ENCODE assay signal across 9 cellular contexts in genomic region chr10:103911021-103911459, GRCh38. TPM values are rescaled to one million over a fixed set of nuclear protein-coding genes. Genes with fewer than 3 reads are reported as not detected.
DNase-seq lines count a peak whose midpoint lies in the region; ATAC-seq and TF ChIP-seq lines count a peak whose summit lies in the region.
"Had no signal": no experiment of that assay in that cellular context is flagged by ENCODE, and none has a peak within 500 bp of the region (broad histone marks: within the 10 kb centered on the region; RNA-seq: fewer than 3 reads in every experiment).

No MANE protein-coding gene starts in this region.

- H3K9me3 ChIP-seq in PC-9 (ENCODE audit: insufficient read depth, low read depth): peaks cover 9% of the 10 kb centered on the region; the same call in 1 of the 2 replicates

- H3K27ac ChIP-seq in PC-9: 0 out of 2 replicates have a peak overlapping the region, but pooled peaks have one; percentile 73
- peak overlapping the region in 19 of 21 experiments; percentile 21 to 93 (median 75) for H3K27ac ChIP-seq in skin epidermis

- H3F3A ChIP-seq in PC-9 (ENCODE audit: insufficient read depth, low read depth): peaks cover 29% of the 10 kb centered on the region

- H4K20me1 ChIP-seq in PC-9 (ENCODE audit: insufficient read depth): no peaks in the 10 kb centered on the region

- intact Hi-C loops in PC-9 (cut with micrococcal nuclease; ENCODE audit: unreplicated experiment): no loop called here

- peaks cover 21% of the 10 kb centered on the region for H3K36me3 ChIP-seq in PC-9 (ENCODE audit: low read depth)

- H3K27me3 ChIP-seq in PC-9 (ENCODE audit: insufficient read depth, low read depth): no peaks in the 10 kb centered on the region

- BruUV-seq in PC-9 (replicated peaks; lab: Mats Ljungman, UMichigan): no TSS peak

- POLR2A ChIA-PET in PC-9 (lab: Charles Lee; ENCODE audit: unreplicated experiment): no interaction called here

- CTCF ChIA-PET in PC-9 (lab: Charles Lee): no interaction called here

- peaks cover 48% of the 10 kb centered on the region for H3K4me1 ChIP-seq in PC-9 (replicated peaks; ENCODE audit: insufficient read depth)

- H3K9me2 ChIP-seq in PC-9 (ENCODE audit: insufficient read depth): no peaks in the 10 kb centered on the region

- no peak overlapping the region for H3K4me3 ChIP-seq in PC-9
- no peak overlapping the region for H3K4me3 ChIP-seq in skin epidermis

- peaks cover 27 to 28% of the 10 kb centered on the region in 2 donors for H3K36me3 Mint-ChIP-seq in activated naive CD4-positive, alpha-beta T cell treated with anti-CD3 and anti-CD28 coated beads, Interleukin-2, amount 50 U/mL, for 72 hours

- TF ChIP-seq CTCF in PC-9 (conservative IDR thresholded peaks at IDR 0.05): no peak

- peaks cover 0 to 6% of the 10 kb centered on the region in 2 donors for H3K9me3 Mint-ChIP-seq in activated naive CD4-positive, alpha-beta T cell treated with anti-CD3 and anti-CD28 coated beads, Interleukin-2, amount 50 U/mL, for 72 hours

- H3K79me2 ChIP-seq in PC-9 (ENCODE audit: low read depth): peaks cover 18% of the 10 kb centered on the region

- peak overlapping the region; percentile 94 to 99 for H3K27ac Mint-ChIP-seq in activated naive CD4-positive, alpha-beta T cell treated with anti-CD3 and anti-CD28 coated beads, Interleukin-2, amount 50 U/mL, for 72 hours

- ATAC-seq in GM18498 (IDR thresholded peaks at IDR 0.05; ENCODE audit: unreplicated experiment) (peak; percentile 42), HG03135 (IDR thresholded peaks at IDR 0.05; ENCODE audit: unreplicated experiment) (no peak), GM19324 (IDR thresholded peaks at IDR 0.05; ENCODE audit: low FRiP score, unreplicated experiment) (no peak)
- peak; percentile 11 to 68 for ATAC-seq in activated naive CD4-positive, alpha-beta T cell treated with anti-CD3 and anti-CD28 coated beads, Interleukin-2, amount 50 U/mL, for 72 hours

- H3K4me2 ChIP-seq in PC-9: no peak overlapping the region

- no peak overlapping the region for H2AFZ ChIP-seq in PC-9

- DNase-seq in PC-9 (no peak), globus pallidus (ENCODE audit: low spot score) (no peak), iPS-NIHi11 (ENCODE audit: low spot score) (no peak)
- DNase-seq in activated naive CD4-positive, alpha-beta T cell treated with anti-CD3 and anti-CD28 coated beads, Interleukin-2, amount 50 U/mL, for 72 hours (ENCODE audit: low spot score in 2 of 2): peak in 1 of 2 donors; percentile 48
- DNase-seq: NCI-H226 had no signal

RNA-seq across cellular contexts. Expression of gene STN1, which starts 6.9 kb away (rescaled TPM):
- total RNA-seq in PC-9 (2021): 20.5 and 25.4 TPM in 2 replicates
- total RNA-seq in activated naive CD4-positive, alpha-beta T cell treated with anti-CD3 and anti-CD28 coated beads, Interleukin-2, amount 50 U/mL, for 72 hours: 10 to 100 TPM; 38.6 to 54.5 TPM

RNA-seq across cellular contexts. Expression of gene SH3PXD2A, which starts 55.7 kb away (rescaled TPM):
- total RNA-seq in PC-9 (2021): 12.5 and 14.0 TPM in 2 replicates
- 10 to 100 TPM in 1 of 2 donors, 1 to 10 TPM in 1; 8.7 to 13.7 TPM for total RNA-seq in activated naive CD4-positive, alpha-beta T cell treated with anti-CD3 and anti-CD28 coated beads, Interleukin-2, amount 50 U/mL, for 72 hours

RNA-seq across cellular contexts. Expression of gene SLK, which starts 55.9 kb away (rescaled TPM):
- 24.0 and 30.4 TPM in 2 replicates for total RNA-seq in PC-9 (2021)
- total RNA-seq in activated naive CD4-positive, alpha-beta T cell treated with anti-CD3 and anti-CD28 coated beads, Interleukin-2, amount 50 U/mL, for 72 hours: 10 to 100 TPM; 21.7 to 24.1 TPM

Comparison
In these comparisons a context has a peak if more than half of its experiments do, and no peak if none do; other contexts are left out.
1. ATAC-seq: peak in GM18498 (single experiment) and activated naive CD4-positive, alpha-beta T cell treated with anti-CD3 and anti-CD28 coated beads, Interleukin-2, amount 50 U/mL, for 72 hours (2 of 2); none in HG03135 (single experiment) and GM19324 (single experiment).